Comparison of ENCODE assay signal across 9 cellular contexts in the genomic region with DNA sequence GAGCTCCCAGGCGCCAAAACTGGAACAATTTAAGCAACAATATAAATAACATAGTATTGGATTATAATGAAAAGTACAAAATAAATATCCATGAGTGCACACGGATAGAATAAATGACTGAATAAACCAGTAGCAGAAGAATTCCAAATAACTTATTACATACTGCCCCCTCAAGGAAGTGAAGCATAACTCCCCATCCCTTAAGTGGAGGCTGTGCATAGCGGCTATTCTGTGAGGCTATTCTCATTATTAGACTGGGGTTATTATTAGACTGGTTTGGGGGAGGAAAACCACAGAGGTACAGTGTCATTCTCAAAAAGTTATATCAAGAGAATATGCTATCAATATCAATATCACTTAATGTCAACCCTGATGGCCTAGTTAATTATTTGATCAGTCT.
DNase-seq lines count a peak whose midpoint lies in the region; ATAC-seq and TF ChIP-seq lines count a peak whose summit lies in the region.
"Had no signal": no experiment of that assay in that cellular context is flagged by ENCODE, and none has a peak within 500 bp of the region (broad histone marks: within the 10 kb centered on the region; RNA-seq: fewer than 3 reads in every experiment).

No MANE protein-coding gene starts in this region.

- H3K4me3 ChIP-seq in GM12875 (ENCODE audit: low read depth, low read length) = no peak overlapping the region
- H3K4me3 ChIP-seq: gastroesophageal sphincter had no signal

- DNase-seq in NOMO-1 (lab: John Stamatoyannopoulos, UW; ENCODE audit: unreplicated experiment in 2 of 2) (peak; percentile 61 to 80), dermis blood vessel endothelial cell (peak; percentile 65), pons (ENCODE audit: low spot score) (peak; percentile 74), COR-L47 (lab: John Stamatoyannopoulos, UW) (no peak)
- no peak for DNase-seq in activated CD4-positive, alpha-beta T cell treated with anti-CD3 and anti-CD28 coated beads for 48 hours
- DNase-seq: activated T-cell treated with anti-CD3 and anti-CD28 coated beads, Interleukin-2, amount 50 U/mL, for 24 hours had no signal

- no peak for ATAC-seq in GM18861 (IDR thresholded peaks at IDR 0.05; ENCODE audit: unreplicated experiment)
- ATAC-seq: gastroesophageal sphincter had no signal

- TF ChIP-seq CTCF in GM12875 (IDR thresholded peaks at IDR 0.05; ENCODE audit: borderline replicate concordance, insufficient read depth, low read depth, low read length) = peak; percentile 24; the same call in 1 of the 2 replicates

Comparison
In these comparisons a context has a peak if more than half of its experiments do, and no peak if none do; other contexts are left out.
1. DNase-seq: peak in NOMO-1 (2 of 2), dermis blood vessel endothelial cell (single experiment) and pons (single experiment); none in activated CD4-positive, alpha-beta T cell treated with anti-CD3 and anti-CD28 coated beads for 48 hours (single experiment) and COR-L47 (single experiment).